ENCODE assay signal across 14 cellular contexts in the genomic region with DNA sequence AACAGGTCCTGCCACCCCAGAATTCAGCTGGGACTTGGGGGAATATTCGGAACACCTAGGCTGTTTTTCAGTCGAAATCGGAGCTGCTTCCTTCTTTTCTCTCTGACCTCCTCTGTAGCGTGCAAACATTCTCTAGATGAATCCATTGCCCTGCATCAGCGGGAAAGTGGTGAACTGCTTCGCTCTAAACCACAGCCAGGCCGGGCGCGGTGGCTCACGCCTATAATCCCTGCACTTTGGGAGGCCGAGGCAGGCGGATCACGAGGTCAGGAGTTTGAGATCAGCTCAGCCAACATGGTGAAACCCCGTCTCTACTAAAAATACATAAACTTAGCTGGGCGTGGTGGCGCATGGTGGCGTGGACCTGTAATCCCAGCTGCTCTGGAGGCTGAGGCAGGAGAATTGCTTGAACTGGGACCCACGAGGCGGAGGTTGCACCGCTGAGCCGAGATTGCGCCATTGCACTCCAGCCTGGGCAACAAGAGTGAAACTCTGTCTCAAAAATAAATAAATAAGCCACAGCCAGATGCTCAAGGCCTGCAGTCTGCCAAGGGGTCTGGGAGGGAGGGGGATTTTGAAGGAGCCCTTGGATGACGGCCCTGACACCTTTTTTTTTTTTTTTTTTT.
"Had no signal": no experiment of that assay in that cellular context is flagged by ENCODE, and none has a peak within 500 bp of the region (broad histone marks: within the 10 kb centered on the region; RNA-seq: fewer than 3 reads in every experiment).

No MANE protein-coding gene starts in this region.

- H3K4me3 ChIP-seq: cardiac muscle cell, left lung, upper lobe of left lung had no signal

- H3K27me3 ChIP-seq: cardiac muscle cell, neutrophil, upper lobe of left lung had no signal

- ATAC-seq: foreskin keratinocyte; left lung; stimulated activated naive CD8-positive, alpha-beta T cell treated with anti-CD3 and anti-CD28 coated beads, Interleukin-15, Interleukin-2, amounts not matched to agents 100 U/mL and 50 U/mL, for 24 hours; T-cell had no signal

- H3K27ac ChIP-seq: cardiac muscle cell, foreskin keratinocyte, left lung, neutrophil, upper lobe of left lung, VCaP had no signal

- DNase-seq: activated CD4-positive, alpha-beta T cell treated with anti-CD3 and anti-CD28 coated beads for 4 hours; activated CD8-positive, alpha-beta memory T cell treated with anti-CD3 and anti-CD28 coated beads, Interleukin-2, amount 50 U/mL, for 48 hours; activated CD8-positive, alpha-beta T cell treated with anti-CD3 and anti-CD28 coated beads, Interleukin-2, amount 10 ng/mL, durations not matched to agents 7 days and 5 days; activated naive CD4-positive, alpha-beta T cell; foreskin keratinocyte; stimulated activated CD4-positive, alpha-beta T cell treated with anti-CD3 and anti-CD28 coated beads, Interleukin-2, amount 100 ng/mL, for 48 hours; stimulated activated naive CD8-positive, alpha-beta T cell treated with anti-CD3 and anti-CD28 coated beads, Interleukin-15, Interleukin-2, amounts not matched to agents 100 U/mL and 50 U/mL, for 24 hours; T-cell; T1000 had no signal

- H3K36me3 ChIP-seq: cardiac muscle cell, left lung, neutrophil, upper lobe of left lung had no signal

- H3K4me1 ChIP-seq: foreskin keratinocyte, left lung, upper lobe of left lung had no signal

- H3K9me3 ChIP-seq: neutrophil had no signal
